1 cellular context compared by ENCODE assay signal in genomic region chr11:20596629-20597129, GRCh38.
TF ChIP-seq lines count a peak whose summit lies in the region.

No MANE protein-coding gene starts in this region.

TF ChIP-seq in K562, 482 proteins besides CTCF, POLR2A, EP300 and RAD21 (continued from another document):
- TF ChIP-seq ETS1 (conservative IDR thresholded peaks at IDR 0.05; ENCODE audit: control insufficient read depth, low read depth, low read length) (no peak), BHLHE40 (IDR thresholded peaks at IDR 0.05; ENCODE audit: low read length) (no peak), HMGN3 (IDR thresholded peaks at IDR 0.05; ENCODE audit: borderline replicate concordance, extremely low read depth, insufficient read length, low read depth, low read length) (peak; percentile 42), MTA3 (IDR thresholded peaks at IDR 0.05; ENCODE audit: borderline replicate concordance) (no peak), CXXC5 (CRISPR knock-in tag; IDR thresholded peaks at IDR 0.05) (peak; percentile 45), ZNF57 (CRISPR knock-in tag; IDR thresholded peaks at IDR 0.05) (no peak), E2F8 (IDR thresholded peaks at IDR 0.05; ENCODE audit: low read depth, partially characterized antibody) (no peak), CBFA2T3 (IDR thresholded peaks at IDR 0.05) (peak; percentile 71), MIER1 (IDR thresholded peaks at IDR 0.05; ENCODE audit: low read depth) (0 out of 2 replicates have a peak, but pooled peaks have one; percentile 22)
